Comparison of ENCODE assay signal across 8 cellular contexts in genomic region chr3:193190387-193190786, GRCh38. TPM values are rescaled to one million over a fixed set of nuclear protein-coding genes. Genes with fewer than 3 reads are reported as not detected.
DNase-seq lines count a peak whose midpoint lies in the region; ATAC-seq and TF ChIP-seq lines count a peak whose summit lies in the region.
"Had no signal": no experiment of that assay in that cellular context is flagged by ENCODE, and none has a peak within 500 bp of the region (broad histone marks: within the 10 kb centered on the region; RNA-seq: fewer than 3 reads in every experiment).

No MANE protein-coding gene starts in this region.

- intact Hi-C loops in CD14-positive monocyte (cut with micrococcal nuclease), result no loop called here

- H3K36me3 Mint-ChIP-seq in brain, result no peaks in the 10 kb centered on the region
- no peaks in the 10 kb centered on the region for H3K36me3 Mint-ChIP-seq in nephron (ENCODE audit: low read depth)
- no peaks in the 10 kb centered on the region for H3K36me3 Mint-ChIP-seq in CD14-positive monocyte
- H3K36me3 Mint-ChIP-seq: memory B cell had no signal

- DNase-seq in HFF-Myc (ENCODE audit: extremely low read depth, low read depth) (no peak), NCI-H2171 (lab: John Stamatoyannopoulos, UW) (peak; percentile 86), CD14-positive monocyte (ENCODE audit: low spot score) (no peak)

- H3K27ac Mint-ChIP-seq in brain, result peak overlapping the region in 1 of 5 experiments; percentile 49
- no peak overlapping the region for H3K27ac Mint-ChIP-seq in nephron
- no peak overlapping the region for H3K27ac Mint-ChIP-seq in CD14-positive monocyte
- H3K27ac Mint-ChIP-seq: memory B cell had no signal

- no peaks in the 10 kb centered on the region for H3K9me3 Mint-ChIP-seq in brain
- H3K9me3 Mint-ChIP-seq in nephron, result no peaks in the 10 kb centered on the region
- H3K9me3 Mint-ChIP-seq in CD14-positive monocyte, result no peaks in the 10 kb centered on the region
- H3K9me3 Mint-ChIP-seq: memory B cell had no signal

- peak; percentile 46; the same call in 1 of the 2 replicates for TF ChIP-seq CTCF in GM12875 (IDR thresholded peaks at IDR 0.05; ENCODE audit: borderline replicate concordance, insufficient read depth, low read depth, low read length)
- TF ChIP-seq CTCF in HFF-Myc (IDR thresholded peaks at IDR 0.05; ENCODE audit: low read depth, low read length, missing control alignments), result peak; percentile 38
- TF ChIP-seq CTCF in brain (conservative IDR thresholded peaks at IDR 0.05), result peak; percentile 46 to 64
- TF ChIP-seq CTCF in nephron (IDR thresholded peaks at IDR 0.05; ENCODE audit: unreplicated experiment in 3 of 3), result peak; percentile 16 to 41 (median 24)
- no peak for TF ChIP-seq CTCF in CD14-positive monocyte (IDR thresholded peaks at IDR 0.05)

- H3K4me3 Mint-ChIP-seq in brain (no peak overlapping the region), nephron (no peak overlapping the region), CD14-positive monocyte (no peak overlapping the region)
- H3K4me3 Mint-ChIP-seq: memory B cell had no signal

- H3K4me3 ChIP-seq in GM12875 (ENCODE audit: low read depth, low read length), result no peak overlapping the region
- H3K4me3 ChIP-seq in HFF-Myc (replicated peaks; ENCODE audit: low read depth, low read length), result no peak overlapping the region

- H3K27me3 Mint-ChIP-seq in brain, result peaks cover 4% of the 10 kb centered on the region
- peaks cover 3% of the 10 kb centered on the region for H3K27me3 Mint-ChIP-seq in nephron (ENCODE audit: low read depth)
- peaks cover 0 to 4% (median 2%) of the 10 kb centered on the region in 3 donors for H3K27me3 Mint-ChIP-seq in CD14-positive monocyte (ENCODE audit: low read depth in 3 of 3)
- H3K27me3 Mint-ChIP-seq: memory B cell had no signal

- H3K4me1 Mint-ChIP-seq in brain (peaks cover 22% of the 10 kb centered on the region), nephron (no peaks in the 10 kb centered on the region), CD14-positive monocyte (no peaks in the 10 kb centered on the region)
- H3K4me1 Mint-ChIP-seq: memory B cell had no signal

- no peak for ATAC-seq in GM21737 (IDR thresholded peaks at IDR 0.05; ENCODE audit: unreplicated experiment)

RNA-seq across cellular contexts. Expression of gene PLAAT1, which starts 50.6 kb away (rescaled TPM):
- polyA plus RNA-seq in brain (ENCODE audit: insufficient read depth, low read depth, low replicate concordance) (4.4 TPM), CD14-positive monocyte (not detected)
